23 cellular contexts compared by ENCODE assay signal in the genomic region with DNA sequence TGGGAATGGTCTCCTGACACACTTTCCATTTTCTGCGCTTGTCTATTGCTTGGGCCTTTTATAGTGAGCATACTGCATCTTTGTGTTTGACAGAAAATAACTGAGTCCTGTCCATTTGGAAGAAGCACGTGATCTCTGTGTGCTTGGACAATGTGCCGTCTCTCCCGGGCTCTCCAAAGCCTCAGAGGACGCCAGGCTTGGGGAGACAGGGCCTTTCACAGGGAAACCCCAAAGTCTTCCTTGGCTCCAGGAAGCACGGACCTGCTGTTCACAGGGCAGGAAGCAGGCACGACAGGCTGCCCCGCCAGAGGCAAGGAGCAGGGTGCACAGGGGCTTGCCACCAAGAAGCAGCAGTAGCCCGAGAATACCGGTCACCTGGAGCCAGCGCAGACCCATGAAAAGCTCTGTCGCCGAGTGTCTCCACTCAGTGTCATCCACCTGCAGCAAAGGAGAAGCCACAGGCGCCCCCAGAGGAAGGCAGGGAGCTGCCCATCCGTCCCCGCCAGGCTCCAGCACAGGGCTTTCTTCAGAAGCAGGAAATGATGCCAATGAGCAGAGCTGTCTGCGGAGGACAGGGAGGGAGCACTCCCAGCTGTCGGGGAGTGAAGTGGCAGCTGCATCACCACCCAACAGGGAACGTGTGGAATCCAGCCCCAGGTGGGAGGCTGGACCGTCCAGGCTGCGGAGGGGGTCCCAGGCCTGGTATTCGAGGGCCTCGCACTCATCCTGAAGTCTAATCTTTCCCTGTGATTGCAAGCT.
DNase-seq lines count a peak whose midpoint lies in the region; ATAC-seq, FAIRE-seq and TF ChIP-seq lines count a peak whose summit lies in the region.
"Had no signal": no experiment of that assay in that cellular context is flagged by ENCODE, and none has a peak within 500 bp of the region (broad histone marks: within the 10 kb centered on the region; RNA-seq: fewer than 3 reads in every experiment).

No MANE protein-coding gene starts in this region.

- TF ChIP-seq CTCF in right atrium auricular region (IDR thresholded peaks at IDR 0.05) (no peak), heart right ventricle (IDR thresholded peaks at IDR 0.05) (no peak), K562 (IDR thresholded peaks at IDR 0.05 in 2 of 3, conservative IDR thresholded peaks at IDR 0.05 in 1 of 3; ENCODE audit: insufficient read depth in 2 of 3, low read depth in 1 of 3, low read length in 3 of 3) (0 out of 6 replicates have a peak, but pooled peaks of 1 of the 3 experiments have one; percentile 14), mucosa of descending colon (IDR thresholded peaks at IDR 0.05) (no peak)

- in situ Hi-C loops in K562 (cut with MboI), result no loop called here
- in situ Hi-C loops in ACHN (cut with HindIII; ENCODE audit: low pct_ligation_motif_present, low pct_unique_long_range_greater_than_20kb, low sequenced_read_pairs), result no loop called here

- H3K27me3 ChIP-seq in right atrium auricular region, result no peaks in the 10 kb centered on the region
- no peaks in the 10 kb centered on the region for H3K27me3 ChIP-seq in heart right ventricle
- H3K27me3 ChIP-seq in K562 (ENCODE audit: control insufficient read depth in 2 of 2, insufficient read depth in 2 of 2, low read length in 2 of 2), result no peaks in the 10 kb centered on the region
- H3K27me3 ChIP-seq: adrenal gland, left lung, thyroid gland had no signal

- H3K9me1 ChIP-seq in K562 (ENCODE audit: control insufficient read depth, insufficient read depth, low read length), result no peaks in the 10 kb centered on the region

- no peak overlapping the region for H2AFZ ChIP-seq in K562 (ENCODE audit: low read depth, low read length)

- FAIRE-seq in K562 (lab: Jason Lieb, UNC), result no peak
- FAIRE-seq: endometrium, G401.6, small intestine had no signal

- CTCF ChIA-PET in K562 (lab: Yijun Ruan, JAX; ENCODE audit: low intra/inter-chr PET ratio), result no interaction called here

- 95% methylated on average over 23 of the region's 23 CpGs for WGBS in heart right ventricle, 2 donors
- 68% methylated on average over 23 of the region's 23 CpGs for WGBS in K562 (ENCODE audit: insufficient coverage, low coverage, missing lambda C conversion rate)

- H3K4me1 ChIP-seq in right atrium auricular region (no peaks in the 10 kb centered on the region), heart right ventricle (peaks cover 0 to 8% (median 0%) of the 10 kb centered on the region in 9 donors), K562 (replicated peaks in 1 of 2; ENCODE audit: control insufficient read depth in 2 of 2, insufficient read depth in 2 of 2, low read length in 2 of 2) (peaks cover 4 to 31% of the 10 kb centered on the region in 2 experiments; a peak in 3 of 5 replicates), mucosa of descending colon (ENCODE audit: low read depth) (no peaks in the 10 kb centered on the region)
- H3K4me1 ChIP-seq: adrenal gland, left lung had no signal

- no peaks in the 10 kb centered on the region for H3K79me2 ChIP-seq in K562 (ENCODE audit: control insufficient read depth, insufficient read depth, low read length)

- intact Hi-C loops in heart right ventricle (cut with DNase I), result no loop called here
- intact Hi-C loops in K562 (cut with micrococcal nuclease), result no loop called here
- intact Hi-C loops in mucosa of descending colon (cut with DNase I, micrococcal nuclease), result no loop called here
- intact Hi-C loops in posterior vena cava (cut with DNase I), result loop anchor here in 1 of 2 donors (5.0 kb wide), 1 partner anchor 194 kb away; no protein-coding TSS in a partner anchor

- no peak for TF ChIP-seq POLR2A in K562 (conservative IDR thresholded peaks at IDR 0.05)

- no TSS peak for BruUV-seq in K562 (replicated peaks; lab: Mats Ljungman, UMichigan)

- ATAC-seq in heart right ventricle (no peak), K562 (peak; percentile 3; the same call in 1 of the 3 replicates), mucosa of descending colon (no peak)
- ATAC-seq: left lung; SK-N-SH treated with all-trans-retinoic acid at 6 μM for 48 hours; stimulated activated memory B cell treated with anti-CD40 and anti-IgM and Interleukin-4, amounts not matched to agents 10 μg/mL and 1 μg/mL and 100 μg/mL, for 72 hours had no signal

- H3K27ac ChIP-seq in right atrium auricular region (no peak overlapping the region), heart right ventricle (no peak overlapping the region), K562 (ENCODE audit: extremely low read depth, low read depth, low read length) (no peak overlapping the region)
- H3K27ac ChIP-seq: adrenal gland, left lung, thyroid gland had no signal

- no peaks in the 10 kb centered on the region for H4K20me1 ChIP-seq in K562 (replicated peaks; ENCODE audit: control insufficient read depth, insufficient read depth, low read length)

- DNase-seq in right atrium auricular region (ENCODE audit: low spot score) (peak; percentile 40), heart right ventricle (no peak), K562 (ENCODE audit: extremely low read depth in 1 of 4, low spot score in 3 of 4) (no peak), islet precursor cell (peak; percentile 49), superior temporal gyrus (ENCODE audit: extremely low spot score) (peak; percentile 72), ACHN (no peak), mucosa of descending colon (no peak), posterior vena cava (ENCODE audit: low spot score) (no peak)
- DNase-seq: activated CD4-positive, alpha-beta T cell treated with anti-CD3 and anti-CD28 coated beads, Interleukin-2, amount 50 U/mL, for 4 hours; activated gamma-delta T cell; adrenal gland; CD4-positive, CD25-positive, alpha-beta regulatory T cell; cortex of kidney; KG1; NCI-H146; stimulated activated CD4-positive, alpha-beta T cell treated with anti-CD3 and anti-CD28 coated beads, Interleukin-2, amount 100 ng/mL, for 24 hours; thyroid gland had no signal

- no peak for TF ChIP-seq RAD21 in K562 (CRISPR knock-in tag; conservative IDR thresholded peaks at IDR 0.05 in 1 of 2, IDR thresholded peaks at IDR 0.05 in 1 of 2)

- peaks cover 15% of the 10 kb centered on the region for H3K36me3 ChIP-seq in right atrium auricular region
- H3K36me3 ChIP-seq in heart right ventricle, result peaks cover 0 to 64% (median 0%) of the 10 kb centered on the region in 9 donors
- H3K36me3 ChIP-seq in K562 (ENCODE audit: control insufficient read depth, insufficient read depth, low read length), result no peaks in the 10 kb centered on the region
- H3K36me3 ChIP-seq in mucosa of descending colon (ENCODE audit: low read depth), result no peaks in the 10 kb centered on the region
- H3K36me3 ChIP-seq: adrenal gland, thyroid gland had no signal

- H3K9ac ChIP-seq in K562 (ENCODE audit: insufficient read depth in 1 of 2, low read depth in 2 of 2, low read length in 2 of 2), result peak overlapping the region in 1 of 2 experiments; percentile 77; a peak in 2 of 4 replicates

- POLR2A ChIA-PET in K562 (lab: Yijun Ruan, JAX), result interaction anchor here (0.9 kb wide), 2 partner anchors 31 to 206 kb away, joined by 3 read pairs; no protein-coding TSS in a partner anchor

- H3K9me3 ChIP-seq in right atrium auricular region (no peaks in the 10 kb centered on the region), heart right ventricle (no peaks in the 10 kb centered on the region), K562 (replicated peaks; ENCODE audit: control insufficient read depth, insufficient read depth, low read depth, low read length) (no peaks in the 10 kb centered on the region), mucosa of descending colon (no peaks in the 10 kb centered on the region)
- H3K9me3 ChIP-seq: adrenal gland, left lung, thyroid gland had no signal

- no peak for TF ChIP-seq EP300 in K562 (IDR thresholded peaks at IDR 0.05; ENCODE audit: low read length)

- H3K4me2 ChIP-seq in K562 (ENCODE audit: insufficient read depth, low read length), result no peak overlapping the region

- no peak overlapping the region for H3K4me3 ChIP-seq in right atrium auricular region
- no peak overlapping the region for H3K4me3 ChIP-seq in heart right ventricle
- H3K4me3 ChIP-seq in K562, result no peak overlapping the region
- no peak overlapping the region for H3K4me3 ChIP-seq in mucosa of descending colon
- H3K4me3 ChIP-seq: adrenal gland, left lung, thyroid gland had no signal

TF ChIP-seq in K562, 482 proteins besides CTCF, POLR2A, EP300 and RAD21 (continues in another document):
- TF ChIP-seq ZSCAN32 (CRISPR knock-in tag; IDR thresholded peaks at IDR 0.05), result no peak
- TF ChIP-seq, protein P1, sequence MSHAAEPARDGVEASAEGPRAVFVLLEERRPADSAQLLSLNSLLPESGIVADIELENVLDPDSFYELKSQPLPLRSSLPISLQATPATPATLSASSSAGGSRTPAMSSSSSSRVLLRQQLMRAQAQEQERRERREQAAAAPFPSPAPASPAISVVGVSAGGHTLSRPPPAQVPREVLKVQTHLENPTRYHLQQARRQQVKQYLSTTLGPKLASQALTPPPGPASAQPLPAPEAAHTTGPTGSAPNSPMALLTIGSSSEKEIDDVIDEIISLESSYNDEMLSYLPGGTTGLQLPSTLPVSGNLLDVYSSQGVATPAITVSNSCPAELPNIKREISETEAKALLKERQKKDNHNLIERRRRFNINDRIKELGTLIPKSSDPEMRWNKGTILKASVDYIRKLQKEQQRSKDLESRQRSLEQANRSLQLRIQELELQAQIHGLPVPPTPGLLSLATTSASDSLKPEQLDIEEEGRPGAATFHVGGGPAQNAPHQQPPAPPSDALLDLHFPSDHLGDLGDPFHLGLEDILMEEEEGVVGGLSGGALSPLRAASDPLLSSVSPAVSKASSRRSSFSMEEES (CRISPR knock-in tag; IDR thresholded peaks at IDR 0.05), result 0 out of 2 replicates have a peak, but pooled peaks have one; percentile 23
- peak; percentile 87 for TF ChIP-seq ZNF263 (CRISPR knock-in tag; IDR thresholded peaks at IDR 0.05; ENCODE audit: borderline replicate concordance)
- peak; percentile 28 for TF ChIP-seq HMGN3 (IDR thresholded peaks at IDR 0.05; ENCODE audit: borderline replicate concordance, extremely low read depth, insufficient read length, low read depth, low read length)
- peak; percentile 36 for TF ChIP-seq FIP1L1 (IDR thresholded peaks at IDR 0.05; ENCODE audit: low read depth, low read length, poor library complexity, severe bottlenecking)
- TF ChIP-seq, protein P2, sequence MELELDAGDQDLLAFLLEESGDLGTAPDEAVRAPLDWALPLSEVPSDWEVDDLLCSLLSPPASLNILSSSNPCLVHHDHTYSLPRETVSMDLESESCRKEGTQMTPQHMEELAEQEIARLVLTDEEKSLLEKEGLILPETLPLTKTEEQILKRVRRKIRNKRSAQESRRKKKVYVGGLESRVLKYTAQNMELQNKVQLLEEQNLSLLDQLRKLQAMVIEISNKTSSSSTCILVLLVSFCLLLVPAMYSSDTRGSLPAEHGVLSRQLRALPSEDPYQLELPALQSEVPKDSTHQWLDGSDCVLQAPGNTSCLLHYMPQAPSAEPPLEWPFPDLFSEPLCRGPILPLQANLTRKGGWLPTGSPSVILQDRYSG (tag; conservative IDR thresholded peaks at IDR 0.05; ENCODE audit: low read depth), result no peak
- TF ChIP-seq ZNF282 (CRISPR knock-in tag; IDR thresholded peaks at IDR 0.05), result no peak
- TF ChIP-seq RBM39 (optimal IDR thresholded peaks at IDR 0.05; ENCODE audit: low read depth, low read length), result peak; percentile 74

Comparison
In these comparisons a context has a peak if more than half of its experiments do, and no peak if none do; other contexts are left out.
1. DNase-seq: peak in right atrium auricular region (single experiment), islet precursor cell (single experiment) and superior temporal gyrus (single experiment); none in heart right ventricle (0 of 2), K562 (0 of 4), ACHN (single experiment), mucosa of descending colon (0 of 3) and posterior vena cava (single experiment).